ENCODE assay signal across 22 cellular contexts in the genomic region with DNA sequence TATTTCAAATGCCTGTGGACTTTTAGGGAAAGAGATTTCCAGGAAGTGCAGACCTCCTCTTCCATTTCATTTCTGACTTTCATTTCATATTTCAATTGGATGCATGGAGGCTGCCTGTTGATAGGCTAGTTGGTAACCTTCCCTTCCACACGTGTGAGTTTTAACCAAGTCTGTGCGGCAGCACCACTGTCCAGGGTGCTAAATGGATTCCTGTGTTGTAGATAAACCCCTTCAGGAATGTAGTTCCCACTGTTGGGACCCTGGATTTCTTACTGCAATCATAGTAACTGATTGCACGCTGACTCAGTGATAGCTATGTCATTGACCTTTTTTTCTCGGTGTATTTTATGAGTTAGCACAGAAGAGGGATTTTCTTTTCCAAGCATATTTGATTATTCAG. TPM values are rescaled to one million over a fixed set of nuclear protein-coding genes. Genes with fewer than 3 reads are reported as not detected.
DNase-seq lines count a peak whose midpoint lies in the region; ATAC-seq and TF ChIP-seq lines count a peak whose summit lies in the region.
"Had no signal": no experiment of that assay in that cellular context is flagged by ENCODE, and none has a peak within 500 bp of the region (broad histone marks: within the 10 kb centered on the region; RNA-seq: fewer than 3 reads in every experiment).

No MANE protein-coding gene starts in this region.

- H2BK120ac ChIP-seq in mesendoderm (ENCODE audit: low read depth, low read length) = no peak overlapping the region

- H3K9me3 Mint-ChIP-seq in Caco-2 (ENCODE audit: unreplicated experiment) (no peaks in the 10 kb centered on the region), endothelial cell (ENCODE audit: unreplicated experiment) (no peaks in the 10 kb centered on the region)
- H3K9me3 Mint-ChIP-seq: activated CD4-positive, alpha-beta T cell treated with anti-CD3 and anti-CD28 coated beads, Interleukin-2, amount 10 ng/mL, durations not matched to agents 24 days and 14 days; brain had no signal

- H3K4me3 ChIP-seq in Caco-2 (ENCODE audit: low read depth, low read length) (no peak overlapping the region), SJCRH30 (no peak overlapping the region), mesendoderm (ENCODE audit: low read length) (no peak overlapping the region)
- H3K4me3 ChIP-seq: Peyer's patch, sigmoid colon, stomach had no signal

- no peaks in the 10 kb centered on the region for H3K79me2 ChIP-seq in mesendoderm (ENCODE audit: control insufficient read depth, insufficient read depth, low read length)

- TF ChIP-seq CTCF in Caco-2 (IDR thresholded peaks at IDR 0.05; ENCODE audit: insufficient read depth in 1 of 2, low read depth in 1 of 2, low read length in 1 of 2, severe bottlenecking in 1 of 2, unreplicated experiment in 1 of 2) (no peak), endothelial cell (IDR thresholded peaks at IDR 0.05; ENCODE audit: unreplicated experiment) (no peak)

- no peak for ATAC-seq in HG03097 (IDR thresholded peaks at IDR 0.05; ENCODE audit: low FRiP score, unreplicated experiment)
- ATAC-seq: esophagus mucosa, left lobe of liver had no signal

- H3K56ac ChIP-seq in mesendoderm (ENCODE audit: low read length) = no peak overlapping the region

- BruUV-seq in Caco-2 (replicated peaks; lab: Mats Ljungman, UMichigan) = no TSS peak

- POLR2A ChIA-PET in Caco-2 (lab: Charles Lee) = no interaction called here

- H3K4me2 ChIP-seq in mesendoderm (ENCODE audit: low read length) = no peak overlapping the region

- H2BK15ac ChIP-seq in mesendoderm (replicated peaks; ENCODE audit: low read depth) = no peak overlapping the region

- H3K4me3 Mint-ChIP-seq in Caco-2 (ENCODE audit: unreplicated experiment) = no peak overlapping the region
- no peak overlapping the region for H3K4me3 Mint-ChIP-seq in endothelial cell (ENCODE audit: unreplicated experiment)
- H3K4me3 Mint-ChIP-seq: activated CD4-positive, alpha-beta T cell treated with anti-CD3 and anti-CD28 coated beads, Interleukin-2, amount 10 ng/mL, durations not matched to agents 24 days and 14 days; brain had no signal

- no peak overlapping the region for H2BK5ac ChIP-seq in mesendoderm (ENCODE audit: low read length)

- H3K4me1 ChIP-seq in Caco-2 (peaks cover 16% of the 10 kb centered on the region; the same call in 1 of the 2 replicates), SJCRH30 (peaks cover 6% of the 10 kb centered on the region; the same call in 1 of the 2 replicates), mesendoderm (ENCODE audit: control insufficient read depth, low read depth, low read length) (no peaks in the 10 kb centered on the region)
- H3K4me1 ChIP-seq: Peyer's patch had no signal

- H4K5ac ChIP-seq in mesendoderm (ENCODE audit: low read length) = no peak overlapping the region

- H3K4ac ChIP-seq in mesendoderm (ENCODE audit: low read depth, low read length) = no peak overlapping the region

- peaks cover 5% of the 10 kb centered on the region for H3K36me3 Mint-ChIP-seq in Caco-2 (ENCODE audit: insufficient read depth, unreplicated experiment)
- H3K36me3 Mint-ChIP-seq in endothelial cell (ENCODE audit: low read depth, unreplicated experiment) = no peaks in the 10 kb centered on the region

- no peak overlapping the region for H2AK5ac ChIP-seq in mesendoderm (ENCODE audit: low read length)

- H3K36me3 ChIP-seq in Caco-2 (ENCODE audit: control insufficient read depth, insufficient read depth, low read length) = no peaks in the 10 kb centered on the region
- no peaks in the 10 kb centered on the region for H3K36me3 ChIP-seq in SJCRH30
- H3K36me3 ChIP-seq in mesendoderm (ENCODE audit: control insufficient read depth, insufficient read depth, low read length) = no peaks in the 10 kb centered on the region

- no peak overlapping the region for H3K9ac ChIP-seq in mesendoderm (ENCODE audit: low read length)

- H3K27ac Mint-ChIP-seq in Caco-2 (ENCODE audit: unreplicated experiment) = no peak overlapping the region
- no peak overlapping the region for H3K27ac Mint-ChIP-seq in endothelial cell (ENCODE audit: unreplicated experiment)
- H3K27ac Mint-ChIP-seq: activated CD4-positive, alpha-beta T cell treated with anti-CD3 and anti-CD28 coated beads, Interleukin-2, amount 10 ng/mL, durations not matched to agents 24 days and 14 days; brain had no signal

- no peak overlapping the region for H3K18ac ChIP-seq in mesendoderm (ENCODE audit: low read length)

- no CpG with 5 or more reads among the region's 4 CpGs for WGBS in mesendoderm (ENCODE audit: extremely low coverage, insufficient coverage, low lambda C conversion rate)

- DNase-seq in Caco-2 (peak; percentile 60 to 65), SJCRH30 (peak; percentile 13 to 37), endothelial cell (ENCODE audit: low spot score) (peak; percentile 5), mesendoderm (peak; percentile 70), NCI-H774 (lab: John Stamatoyannopoulos, UW) (no peak), germinal center (ENCODE audit: low spot score) (no peak)
- DNase-seq in activated T-cell treated with anti-CD3 and anti-CD28 coated beads, Interleukin-2, amount 50 U/mL, for 1 hour = no peak
- DNase-seq: activated CD4-positive, alpha-beta T cell treated with anti-CD3 and anti-CD28 coated beads, Interleukin-2, amount 10 ng/mL, durations not matched to agents 24 days and 14 days; COR-L47; hippocampal formation; NCI-H1105 treated with DMSO at 0.1 percent for 48 hours; NCI-H2171 treated with DMSO at 0.1 percent for 48 hours; Peyer's patch; sigmoid colon; stimulated activated CD4-positive, alpha-beta T cell treated with anti-CD3 and anti-CD28 coated beads, Interleukin-1b, Interleukin-23, amount 100 ng/mL, for 48 hours; stomach had no signal

- intact Hi-C loops in Caco-2 (cut with micrococcal nuclease; ENCODE audit: unreplicated experiment) = loop anchor here (1.0 to 10.0 kb wide), 5 partner anchors 19 to 375 kb away; no protein-coding TSS in a partner anchor

- no peaks in the 10 kb centered on the region for H3K27me3 ChIP-seq in Caco-2 (replicated peaks; ENCODE audit: control insufficient read depth, insufficient read depth, low read length)
- no peaks in the 10 kb centered on the region for H3K27me3 ChIP-seq in SJCRH30
- H3K27me3 ChIP-seq in mesendoderm (ENCODE audit: insufficient read depth, low read length, poor library complexity) = no peaks in the 10 kb centered on the region
- H3K27me3 ChIP-seq: Peyer's patch, sigmoid colon, stomach had no signal

- H3K27ac ChIP-seq in SJCRH30 (no peak overlapping the region), mesendoderm (ENCODE audit: low read depth, low read length) (no peak overlapping the region)
- H3K27ac ChIP-seq: HL-60, Peyer's patch, sigmoid colon, stomach had no signal

- H4K8ac ChIP-seq in mesendoderm (ENCODE audit: low read depth, low read length) = no peak overlapping the region

- H3K27me3 Mint-ChIP-seq in Caco-2 (ENCODE audit: insufficient read depth, unreplicated experiment) = no peaks in the 10 kb centered on the region
- peaks cover 4% of the 10 kb centered on the region for H3K27me3 Mint-ChIP-seq in endothelial cell (ENCODE audit: unreplicated experiment)
- H3K27me3 Mint-ChIP-seq: activated CD4-positive, alpha-beta T cell treated with anti-CD3 and anti-CD28 coated beads, Interleukin-2, amount 10 ng/mL, durations not matched to agents 24 days and 14 days; brain had no signal

- no peak overlapping the region for H3K23ac ChIP-seq in mesendoderm (ENCODE audit: low read length)

- CTCF ChIA-PET in Caco-2 (lab: Charles Lee) = interaction anchor here (1.3 kb wide), 1 partner anchor 125 kb away, joined by 5 read pairs; no protein-coding TSS in a partner anchor

- H3K9me3 ChIP-seq in Caco-2 = no peaks in the 10 kb centered on the region
- no peaks in the 10 kb centered on the region for H3K9me3 ChIP-seq in SJCRH30 (replicated peaks)
- H3K9me3 ChIP-seq: Peyer's patch, sigmoid colon, stomach had no signal

- no peaks in the 10 kb centered on the region for H3K79me1 ChIP-seq in mesendoderm (ENCODE audit: low read length)

- H3K4me1 Mint-ChIP-seq in Caco-2 (ENCODE audit: low read depth, unreplicated experiment) = peaks cover 27% of the 10 kb centered on the region
- no peaks in the 10 kb centered on the region for H3K4me1 Mint-ChIP-seq in endothelial cell (ENCODE audit: unreplicated experiment)
- H3K4me1 Mint-ChIP-seq: activated CD4-positive, alpha-beta T cell treated with anti-CD3 and anti-CD28 coated beads, Interleukin-2, amount 10 ng/mL, durations not matched to agents 24 days and 14 days had no signal

RNA-seq across cellular contexts. Expression of a gene that starts 17.6 kb away (rescaled TPM):
- total RNA-seq in Caco-2 (2022) (38.7 and 40.3 TPM in 2 replicates), endothelial cell (ENCODE audit: unreplicated experiment) (20.6 TPM)
- 22.2 and 26.4 TPM in 2 replicates for total RNA-seq in SJCRH30 (2014; rRNA removed; shearing (Covaris generic))
- polyA plus RNA-seq in mesendoderm (2013, experiment 1 of 2) = 5.0 TPM
- 5.0 TPM for polyA plus RNA-seq in mesendoderm (2013, experiment 2 of 2)

RNA-seq across cellular contexts. Expression of a gene that starts 23.5 kb away (rescaled TPM):
- total RNA-seq in Caco-2 (2022) = 2.1 and 4.4 TPM in 2 replicates
- total RNA-seq in SJCRH30 (2014; rRNA removed; shearing (Covaris generic)) = 3.0 and 4.2 TPM in 2 replicates
- total RNA-seq in endothelial cell (ENCODE audit: unreplicated experiment) = not detected
- polyA plus RNA-seq in mesendoderm (2013, experiment 1 of 2) = not detected
- not detected for polyA plus RNA-seq in mesendoderm (2013, experiment 2 of 2)
- total RNA-seq: activated CD4-positive, alpha-beta T cell treated with anti-CD3 and anti-CD28 coated beads, Interleukin-2, amount 10 ng/mL, durations not matched to agents 24 days and 14 days; dermis microvascular lymphatic vessel endothelial cell; esophagus mucosa; left lobe of liver had no signal

Comparison
In these comparisons a context has a peak if more than half of its experiments do, and no peak if none do; other contexts are left out.
1. DNase-seq: peak in Caco-2 (2 of 2), SJCRH30 (2 of 2), endothelial cell (single experiment) and mesendoderm (single experiment); none in NCI-H774 (single experiment), germinal center (single experiment) and activated T-cell treated with anti-CD3 and anti-CD28 coated beads, Interleukin-2, amount 50 U/mL, for 1 hour (single experiment).